8 cellular contexts compared by ENCODE assay signal in the genomic region with DNA sequence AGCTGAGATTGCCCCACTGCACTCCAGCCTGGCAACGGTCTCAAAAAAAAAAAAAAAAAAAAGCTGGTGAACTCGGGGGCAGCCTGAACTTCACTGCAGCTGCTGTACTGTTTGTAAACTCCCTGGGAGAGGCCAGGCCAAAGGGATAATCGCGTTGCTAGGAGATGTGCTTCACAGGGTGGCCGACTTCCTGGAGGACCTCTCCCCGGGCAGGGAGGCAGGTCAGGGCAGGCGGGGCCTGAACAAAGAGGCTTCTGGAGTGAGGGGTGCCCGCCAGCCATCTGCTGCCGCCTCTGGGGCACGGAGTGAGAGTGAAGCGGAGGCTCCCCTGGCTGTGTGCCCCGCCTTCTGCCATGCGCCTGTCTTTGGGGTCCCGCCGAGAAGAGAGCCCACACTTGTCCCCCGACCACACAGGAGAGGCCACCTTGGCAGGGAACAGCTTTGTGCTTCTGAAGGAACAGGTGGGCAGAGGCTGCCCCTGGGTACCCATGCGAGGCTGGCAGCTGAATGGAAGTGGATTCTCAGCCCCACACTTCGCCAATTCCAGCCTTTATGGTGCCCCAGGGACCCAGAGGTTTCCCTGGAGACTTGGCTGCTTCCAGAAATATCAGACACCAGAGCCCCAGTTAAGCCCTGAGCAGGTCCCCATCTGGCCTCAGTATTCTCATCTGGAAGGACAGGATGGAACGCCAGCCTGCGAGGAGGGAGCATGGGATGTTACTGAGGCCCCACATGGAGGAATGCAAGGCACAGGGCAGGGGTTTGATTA. TPM values are rescaled to one million over a fixed set of nuclear protein-coding genes. Genes with fewer than 3 reads are reported as not detected.
DNase-seq lines count a peak whose midpoint lies in the region; ATAC-seq and TF ChIP-seq lines count a peak whose summit lies in the region.

No MANE protein-coding gene starts in this region.

- 59% methylated on average over 20 of the region's 20 CpGs for WGBS in right cardiac atrium
- 30 to 53% (median 32%) methylated on average over 17 to 20 of the region's 20 CpGs for WGBS in stomach, 5 donors

- ATAC-seq in right cardiac atrium (peak; percentile 28 to 43), HG03460 (IDR thresholded peaks at IDR 0.05; ENCODE audit: unreplicated experiment) (no peak)

- TF ChIP-seq CTCF in stomach (IDR thresholded peaks at IDR 0.05): no peak

- peaks cover 31 to 49% (median 48%) of the 10 kb centered on the region in 4 donors for H3K36me3 ChIP-seq in stomach

- H3K27me3 ChIP-seq in right cardiac atrium (ENCODE audit: control insufficient read depth, insufficient read depth): no peaks in the 10 kb centered on the region
- H3K27me3 ChIP-seq in stomach: no peaks in the 10 kb centered on the region

- H3K4me1 ChIP-seq in right cardiac atrium (ENCODE audit: control insufficient read depth, insufficient read depth, low read length) (peaks cover 9% of the 10 kb centered on the region), stomach (peaks cover 42 to 82% (median 67%) of the 10 kb centered on the region in 4 donors)

- H3K27ac ChIP-seq in right cardiac atrium (ENCODE audit: low read length) (peak overlapping the region; percentile 20), stomach (peak overlapping the region; percentile 63 to 82 (median 80))

- H3K9me3 ChIP-seq in right cardiac atrium (ENCODE audit: control insufficient read depth, low read length) (no peaks in the 10 kb centered on the region), stomach (no peaks in the 10 kb centered on the region)

- DNase-seq in NCI-H1092 treated with DMSO at 0.1 percent for 48 hours (lab: John Stamatoyannopoulos, UW): peak; percentile 98
- DNase-seq in SHP77 treated with DMSO at 0.1 percent for 48 hours (lab: John Stamatoyannopoulos, UW): peak; percentile 87
- DNase-seq in right cardiac atrium: peak; percentile 60 to 80 (median 75)
- DNase-seq in stomach: peak; percentile 71
- DNase-seq in stimulated activated CD4-positive, alpha-beta T cell treated with anti-CD3 and anti-CD28 coated beads, Interleukin-4, amount 100 ng/mL, for 24 hours: no peak
- DNase-seq in COLO829 (ENCODE audit: low spot score): no peak
- DNase-seq in KG1 (lab: John Stamatoyannopoulos, UW): no peak

- intact Hi-C loops in right cardiac atrium (cut with DNase I): no loop called here
- intact Hi-C loops in stomach (cut with DNase I; ENCODE audit: low total_unique reads): no loop called here

- H3K4me3 ChIP-seq in right cardiac atrium (ENCODE audit: low read length) (no peak overlapping the region), stomach (no peak overlapping the region)

- no peak for TF ChIP-seq POLR2A in stomach (IDR thresholded peaks at IDR 0.05)

- TF ChIP-seq EP300 in stomach (IDR thresholded peaks at IDR 0.05): no peak

RNA-seq across cellular contexts. Expression of gene TMEM184B, which starts 29.6 kb away (rescaled TPM):
- 10 to 100 TPM; 48.2 to 55.8 (median 49.5) TPM for total RNA-seq in right cardiac atrium
- polyA plus RNA-seq in right cardiac atrium: 32.2 TPM
- total RNA-seq in stomach: 100 to 1,000 TPM in 1 of 5 donors, 10 to 100 TPM in 4; 27.0 to 110 (median 75.9) TPM
- 10 to 100 TPM in 2 of 3 donors, 1 to 10 TPM in 1; 10.0 to 13.8 (median 10.8) TPM for polyA plus RNA-seq in stomach

RNA-seq across cellular contexts. Expression of gene MAFF, which starts 41.4 kb away (rescaled TPM):
- total RNA-seq in right cardiac atrium: 10 to 100 TPM in 1 of 4 donors, 1 to 10 TPM in 3; 4.8 to 13.7 (median 7.1) TPM
- 20.5 TPM for polyA plus RNA-seq in right cardiac atrium
- 100 to 1,000 TPM in 2 of 5 donors, 10 to 100 TPM in 1, 1 to 10 TPM in 1, under 1 TPM in 1; 0.58 to 130 (median 58.9) TPM for total RNA-seq in stomach
- 10 to 100 TPM; 16.0 to 65.7 (median 35.7) TPM for polyA plus RNA-seq in stomach

Comparison
In these comparisons a context has a peak if more than half of its experiments do, and no peak if none do; other contexts are left out.
1. DNase-seq: peak in NCI-H1092 treated with DMSO at 0.1 percent for 48 hours (single experiment), SHP77 treated with DMSO at 0.1 percent for 48 hours (single experiment), right cardiac atrium (3 of 3) and stomach (single experiment); none in stimulated activated CD4-positive, alpha-beta T cell treated with anti-CD3 and anti-CD28 coated beads, Interleukin-4, amount 100 ng/mL, for 24 hours (single experiment), COLO829 (single experiment) and KG1 (single experiment).